ENCODE assay signal across 8 cellular contexts in the genomic region with DNA sequence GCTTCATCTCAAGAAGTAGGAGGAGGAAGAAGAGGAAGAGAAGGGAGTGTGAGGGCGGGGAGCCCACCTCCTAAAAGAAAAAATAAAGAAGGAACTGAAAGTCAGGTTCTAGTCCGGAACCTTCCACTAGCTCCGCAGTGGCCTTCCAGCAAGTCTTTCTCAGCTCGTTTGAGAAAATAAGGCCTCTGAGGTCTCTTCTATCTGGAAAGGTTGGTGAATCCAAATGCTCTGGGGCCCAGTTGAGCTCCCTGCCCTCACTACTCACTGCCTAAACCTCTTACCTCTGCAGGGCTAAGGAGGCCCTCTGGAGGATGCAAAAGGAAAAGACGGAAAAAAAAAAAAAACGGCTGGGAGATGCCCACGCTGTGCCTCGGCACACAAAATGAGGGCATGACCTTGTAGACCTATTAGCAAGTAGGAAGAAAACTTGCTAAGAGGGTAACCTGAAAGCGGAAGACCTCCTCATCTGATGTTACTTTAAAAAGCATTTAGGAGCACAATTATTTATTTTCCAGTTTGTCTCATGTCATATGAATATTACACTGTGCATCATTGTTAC. TPM values are rescaled to one million over a fixed set of nuclear protein-coding genes. Genes with fewer than 3 reads are reported as not detected.
DNase-seq lines count a peak whose midpoint lies in the region; ATAC-seq and TF ChIP-seq lines count a peak whose summit lies in the region.

No MANE protein-coding gene starts in this region.

- H3K36me3 ChIP-seq in vagina, result no peaks in the 10 kb centered on the region

- TF ChIP-seq CTCF in fibroblast of the aortic adventitia (IDR thresholded peaks at IDR 0.05; ENCODE audit: insufficient read depth, low read length), result peak; percentile 65
- no peak for TF ChIP-seq CTCF in vagina (IDR thresholded peaks at IDR 0.05)

- no peak overlapping the region for H3K27ac ChIP-seq in vagina

- intact Hi-C loops in vagina (cut with DNase I), result no loop called here

- in situ Hi-C loops in G401 (cut with HindIII; ENCODE audit: low sequenced_read_pairs), result no loop called here

- no peaks in the 10 kb centered on the region for H3K27me3 ChIP-seq in vagina

- H3K4me3 ChIP-seq in fibroblast of the aortic adventitia (ENCODE audit: low read depth, low read length), result no peak overlapping the region
- H3K4me3 ChIP-seq in vagina, result no peak overlapping the region

- DNase-seq in G401 (ENCODE audit: low spot score) (peak; percentile 19), NCI-H82 (lab: John Stamatoyannopoulos, UW) (peak; percentile 66), activated T-cell treated with anti-CD3 and anti-CD28 coated beads for 4 hours (peak; percentile 9), fibroblast of the aortic adventitia (ENCODE audit: low read depth) (peak; percentile 65), pons (ENCODE audit: low spot score) (peak; percentile 74), vagina (ENCODE audit: extremely low spot score in 2 of 2) (no peak)

- TF ChIP-seq POLR2A in vagina (IDR thresholded peaks at IDR 0.05), result no peak

- ATAC-seq in HG02885 (IDR thresholded peaks at IDR 0.05; ENCODE audit: poor library complexity, unreplicated experiment), result peak; percentile 73
- ATAC-seq in GM18870 (IDR thresholded peaks at IDR 0.05; ENCODE audit: unreplicated experiment), result no peak

- no peaks in the 10 kb centered on the region for H3K4me1 ChIP-seq in vagina

- H3K9me3 ChIP-seq in vagina, result no peaks in the 10 kb centered on the region

RNA-seq across cellular contexts. Expression of gene FBLN5, which starts 35.9 kb away (rescaled TPM):
- total RNA-seq in G401 (2014; rRNA removed; shearing (Covaris generic)), result 1.3 TPM in 1 of 2 replicates, not detected in the other
- total RNA-seq in fibroblast of the aortic adventitia (ENCODE audit: low replicate concordance) (56.8 and 137 TPM in 2 replicates), vagina (240 TPM)

RNA-seq across cellular contexts. Expression of gene TC2N, which starts 44.2 kb away (rescaled TPM):
- total RNA-seq in G401 (2014; rRNA removed; shearing (Covaris generic)), result not detected in 2 replicates
- total RNA-seq in fibroblast of the aortic adventitia (ENCODE audit: low replicate concordance) (0.16 and 1.6 TPM in 2 replicates), vagina (50.3 TPM)

Comparison
In these comparisons a context has a peak if more than half of its experiments do, and no peak if none do; other contexts are left out.
1. DNase-seq: peak in G401 (single experiment), NCI-H82 (single experiment), activated T-cell treated with anti-CD3 and anti-CD28 coated beads for 4 hours (single experiment), fibroblast of the aortic adventitia (single experiment) and pons (single experiment); none in vagina (0 of 2).
2. RNA of gene FBLN5, which starts 35.9 kb away (total RNA-seq): 240 TPM in vagina (single experiment) and 56.8 to 137 TPM in fibroblast of the aortic adventitia; 1.3 TPM in G401; every median in the first group is over 10 times any median in the second.
3. RNA of gene TC2N, which starts 44.2 kb away (total RNA-seq): 50.3 TPM in vagina (single experiment); 0.16 to 1.6 TPM in fibroblast of the aortic adventitia and not detected in G401; every median in the first group is over 10 times any median in the second.